1 cellular context compared by ENCODE assay signal in the genomic region with DNA sequence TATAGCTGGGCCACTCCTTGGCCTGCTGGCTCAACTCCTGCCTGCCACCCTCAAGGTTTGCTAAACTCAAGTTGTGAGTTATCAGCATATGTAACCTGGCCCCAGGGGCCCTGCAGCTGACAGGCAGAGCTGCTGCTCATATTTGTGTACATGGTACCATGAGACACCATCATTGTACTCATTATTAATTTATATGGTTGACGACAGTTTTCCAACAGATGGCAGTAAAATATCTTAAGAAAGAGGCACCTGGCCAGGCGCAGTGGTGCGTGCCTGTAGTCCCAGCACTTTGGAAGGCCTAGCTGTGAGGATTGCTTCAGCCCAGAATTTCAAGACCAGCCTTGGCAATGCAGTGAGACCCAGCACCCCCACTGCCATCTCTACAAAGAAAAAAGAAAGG.
TF ChIP-seq lines count a peak whose summit lies in the region.

No MANE protein-coding gene starts in this region.

TF ChIP-seq in K562, 482 proteins besides CTCF, POLR2A, EP300 and RAD21:
- TF ChIP-seq, protein P1, sequence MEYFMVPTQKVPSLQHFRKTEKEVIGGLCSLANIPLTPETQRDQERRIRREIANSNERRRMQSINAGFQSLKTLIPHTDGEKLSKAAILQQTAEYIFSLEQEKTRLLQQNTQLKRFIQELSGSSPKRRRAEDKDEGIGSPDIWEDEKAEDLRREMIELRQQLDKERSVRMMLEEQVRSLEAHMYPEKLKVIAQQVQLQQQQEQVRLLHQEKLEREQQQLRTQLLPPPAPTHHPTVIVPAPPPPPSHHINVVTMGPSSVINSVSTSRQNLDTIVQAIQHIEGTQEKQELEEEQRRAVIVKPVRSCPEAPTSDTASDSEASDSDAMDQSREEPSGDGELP (CRISPR knock-in tag; IDR thresholded peaks at IDR 0.05; ENCODE audit: borderline replicate concordance): 0 out of 2 replicates have a peak, but pooled peaks have one; percentile 23
- TF ChIP-seq FOXA3 (CRISPR knock-in tag; conservative IDR thresholded peaks at IDR 0.05 in 1 of 2, IDR thresholded peaks at IDR 0.05 in 1 of 2): no peak
